ENCODE assay signal across 16 cellular contexts in the genomic region with DNA sequence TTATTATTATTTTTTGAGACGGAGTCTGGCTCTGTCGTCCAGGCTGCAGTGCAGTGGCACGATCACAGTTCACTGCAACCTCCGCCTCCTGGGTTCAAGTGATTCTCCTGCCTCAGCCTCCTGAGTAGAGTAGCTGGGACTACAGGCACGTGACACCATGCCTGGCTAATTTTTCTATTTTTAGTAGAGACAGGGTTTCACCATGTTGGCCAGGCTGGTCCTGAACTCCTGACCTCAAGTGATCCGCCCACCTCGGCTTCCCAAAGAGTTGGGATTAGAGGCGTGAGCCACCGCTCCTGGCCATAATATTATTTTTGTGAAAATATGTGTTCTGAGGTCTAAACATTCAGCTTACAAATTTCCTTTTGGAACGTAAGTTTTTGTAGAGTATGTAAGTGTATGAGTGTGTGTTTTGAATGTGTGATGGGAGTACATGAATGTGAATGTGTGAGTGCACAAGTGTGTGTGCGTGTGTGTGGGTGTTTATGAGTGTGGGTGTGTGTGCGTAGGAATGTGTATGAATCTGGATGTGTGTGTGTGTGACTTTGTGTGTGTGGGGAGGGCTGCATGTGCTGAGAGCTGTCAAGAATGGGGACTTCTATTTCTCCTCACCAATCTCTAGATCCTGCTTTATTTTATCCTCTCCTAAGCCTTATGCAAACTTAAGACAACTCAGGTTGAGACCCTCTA.
"Had no signal": no experiment of that assay in that cellular context is flagged by ENCODE, and none has a peak within 500 bp of the region (broad histone marks: within the 10 kb centered on the region; RNA-seq: fewer than 3 reads in every experiment).

No MANE protein-coding gene starts in this region.

- H3K27ac ChIP-seq: epithelial cell of prostate, lower lobe of right lung had no signal

- H3K4me3 Mint-ChIP-seq: activated naive CD4-positive, alpha-beta T cell treated with anti-CD3 and anti-CD28 coated beads for 36 hours; central memory CD8-positive, alpha-beta T cell; stimulated activated naive B cell treated with anti-CD40 and anti-IgM and Interleukin-4, amounts not matched to agents 10 μg/mL and 1 μg/mL and 100 μg/mL, for 72 hours; T-helper 17 cell had no signal

- H3K36me3 Mint-ChIP-seq: stimulated activated naive B cell treated with anti-CD40 and anti-IgM and Interleukin-4, amounts not matched to agents 10 μg/mL and 1 μg/mL and 100 μg/mL, for 72 hours had no signal

- H3K36me3 ChIP-seq: lower lobe of right lung, tibial nerve had no signal

- H3K9me3 ChIP-seq: lower lobe of right lung, tibial nerve had no signal

- DNase-seq: activated CD4-positive, alpha-beta T cell treated with anti-CD3 and anti-CD28 coated beads, Interleukin-2, amount 50 U/mL, for 48 hours; activated CD4-positive, CD25-positive, alpha-beta regulatory T cell; activated naive CD4-positive, alpha-beta T cell treated with anti-CD3 and anti-CD28 coated beads for 36 hours; cortex of kidney; effector memory CD4-positive, alpha-beta T cell; hypothalamus; kidney glomerular epithelial cell; lower lobe of right lung; midbrain; nucleus accumbens; stimulated activated CD4-positive, alpha-beta T cell treated with anti-CD3 and anti-CD28 coated beads, Interleukin-1b, Interleukin-23, amount 100 ng/mL, for 48 hours; stimulated activated naive B cell treated with anti-CD40 and anti-IgM and Interleukin-4, amounts not matched to agents 10 μg/mL and 1 μg/mL and 100 μg/mL, for 72 hours; T-helper 17 cell had no signal

- H3K9me3 Mint-ChIP-seq: activated naive CD4-positive, alpha-beta T cell treated with anti-CD3 and anti-CD28 coated beads for 36 hours; central memory CD8-positive, alpha-beta T cell; stimulated activated naive B cell treated with anti-CD40 and anti-IgM and Interleukin-4, amounts not matched to agents 10 μg/mL and 1 μg/mL and 100 μg/mL, for 72 hours had no signal

- H3K4me3 ChIP-seq: lower lobe of right lung, tibial nerve had no signal

- H3K27me3 Mint-ChIP-seq: central memory CD8-positive, alpha-beta T cell had no signal

- H3K27me3 ChIP-seq: tibial nerve had no signal

- H3K27ac Mint-ChIP-seq: activated naive CD4-positive, alpha-beta T cell treated with anti-CD3 and anti-CD28 coated beads for 36 hours; stimulated activated naive B cell treated with anti-CD40 and anti-IgM and Interleukin-4, amounts not matched to agents 10 μg/mL and 1 μg/mL and 100 μg/mL, for 72 hours had no signal

- ATAC-seq: lower lobe of right lung; stimulated activated naive B cell treated with anti-CD40 and anti-IgM and Interleukin-4, amounts not matched to agents 10 μg/mL and 1 μg/mL and 100 μg/mL, for 72 hours; T-helper 17 cell had no signal
